1 cellular context compared by ENCODE assay signal in genomic region chr20:58388882-58389323, GRCh38.
TF ChIP-seq lines count a peak whose summit lies in the region.

Gene VAPB, plus strand, starts transcription at chr20:58389229. Its CDS starts 231 bp downstream, at chr20:58389460.

TF ChIP-seq in HepG2, 621 proteins besides CTCF, POLR2A, EP300 and RAD21 (continued from another document and continues in another):
- TF ChIP-seq GRHL1 (CRISPR knock-in tag; conservative IDR thresholded peaks at IDR 0.05): no peak
- TF ChIP-seq ZNF512 (CRISPR knock-in tag; IDR thresholded peaks at IDR 0.05): no peak
- no peak for TF ChIP-seq ZNF207 (IDR thresholded peaks at IDR 0.05; ENCODE audit: borderline replicate concordance)
- TF ChIP-seq ZNF562 (CRISPR knock-in tag; IDR thresholded peaks at IDR 0.05; ENCODE audit: borderline replicate concordance): no peak
- TF ChIP-seq ZNF670 (CRISPR knock-in tag; IDR thresholded peaks at IDR 0.05; ENCODE audit: borderline replicate concordance): no peak; the same call in 1 of the 2 replicates
- no peak for TF ChIP-seq BRD4 (CRISPR knock-in tag; IDR thresholded peaks at IDR 0.05)
- TF ChIP-seq ZBTB42 (CRISPR knock-in tag; IDR thresholded peaks at IDR 0.05): no peak
- peak; percentile 89; the same call in 1 of the 2 replicates for TF ChIP-seq ZNF776 (CRISPR knock-in tag; IDR thresholded peaks at IDR 0.05)
- no peak for TF ChIP-seq ZNF644 (CRISPR knock-in tag; IDR thresholded peaks at IDR 0.05; ENCODE audit: low read depth)
- peak; percentile 96 for TF ChIP-seq ZNF687 (CRISPR knock-in tag; IDR thresholded peaks at IDR 0.05)
- TF ChIP-seq ZBTB21 (CRISPR knock-in tag; IDR thresholded peaks at IDR 0.05): no peak
- no peak for TF ChIP-seq BCLAF1 (IDR thresholded peaks at IDR 0.05)
- TF ChIP-seq FOXO4 (CRISPR knock-in tag; conservative IDR thresholded peaks at IDR 0.05): no peak
- TF ChIP-seq SMC3 (IDR thresholded peaks at IDR 0.05; ENCODE audit: low read length): no peak
- TF ChIP-seq ZNF629 (CRISPR knock-in tag; conservative IDR thresholded peaks at IDR 0.05): no peak
- no peak for TF ChIP-seq REL (CRISPR knock-in tag; conservative IDR thresholded peaks at IDR 0.05)
- TF ChIP-seq ZFP1 (CRISPR knock-in tag; IDR thresholded peaks at IDR 0.05): no peak
- TF ChIP-seq PAWR (CRISPR knock-in tag; IDR thresholded peaks at IDR 0.05; ENCODE audit: borderline replicate concordance): no peak
- TF ChIP-seq REPIN1 (CRISPR knock-in tag; IDR thresholded peaks at IDR 0.05; ENCODE audit: borderline replicate concordance, low read depth): no peak
- peak; percentile 99 for TF ChIP-seq TFDP2 (CRISPR knock-in tag; IDR thresholded peaks at IDR 0.05)
- 0 out of 2 replicates have a peak, but pooled peaks have one; percentile 5 for TF ChIP-seq ZBTB44 (CRISPR knock-in tag; IDR thresholded peaks at IDR 0.05)
- TF ChIP-seq TBP (CRISPR knock-in tag; IDR thresholded peaks at IDR 0.05): no peak
- no peak for TF ChIP-seq SRY (CRISPR knock-in tag; IDR thresholded peaks at IDR 0.05)
- no peak for TF ChIP-seq TCF7 (IDR thresholded peaks at IDR 0.05; ENCODE audit: low read depth)
- no peak for TF ChIP-seq ZBED4 (CRISPR knock-in tag; IDR thresholded peaks at IDR 0.05; ENCODE audit: borderline replicate concordance)
- TF ChIP-seq ZNF746 (CRISPR knock-in tag; IDR thresholded peaks at IDR 0.05): no peak
- TF ChIP-seq PRDM10 (CRISPR knock-in tag; IDR thresholded peaks at IDR 0.05; ENCODE audit: low read depth): no peak
- no peak for TF ChIP-seq ZNF674 (CRISPR knock-in tag; IDR thresholded peaks at IDR 0.05; ENCODE audit: low read depth)
- peak; percentile 91 for TF ChIP-seq ZNF772 (CRISPR knock-in tag; IDR thresholded peaks at IDR 0.05)
- TF ChIP-seq ZNF766 (CRISPR knock-in tag; IDR thresholded peaks at IDR 0.05; ENCODE audit: borderline replicate concordance): peak; percentile 90
- TF ChIP-seq EZH2 (conservative IDR thresholded peaks at IDR 0.05; ENCODE audit: low read depth, low read length): no peak
- no peak for TF ChIP-seq SRF (IDR thresholded peaks at IDR 0.05; ENCODE audit: low read depth, low read length)
- peak; percentile 2; the same call in 1 of the 2 replicates for TF ChIP-seq ZNF441 (CRISPR knock-in tag; IDR thresholded peaks at IDR 0.05; ENCODE audit: borderline replicate concordance)
